ENCODE assay signal across 9 cellular contexts in the genomic region with DNA sequence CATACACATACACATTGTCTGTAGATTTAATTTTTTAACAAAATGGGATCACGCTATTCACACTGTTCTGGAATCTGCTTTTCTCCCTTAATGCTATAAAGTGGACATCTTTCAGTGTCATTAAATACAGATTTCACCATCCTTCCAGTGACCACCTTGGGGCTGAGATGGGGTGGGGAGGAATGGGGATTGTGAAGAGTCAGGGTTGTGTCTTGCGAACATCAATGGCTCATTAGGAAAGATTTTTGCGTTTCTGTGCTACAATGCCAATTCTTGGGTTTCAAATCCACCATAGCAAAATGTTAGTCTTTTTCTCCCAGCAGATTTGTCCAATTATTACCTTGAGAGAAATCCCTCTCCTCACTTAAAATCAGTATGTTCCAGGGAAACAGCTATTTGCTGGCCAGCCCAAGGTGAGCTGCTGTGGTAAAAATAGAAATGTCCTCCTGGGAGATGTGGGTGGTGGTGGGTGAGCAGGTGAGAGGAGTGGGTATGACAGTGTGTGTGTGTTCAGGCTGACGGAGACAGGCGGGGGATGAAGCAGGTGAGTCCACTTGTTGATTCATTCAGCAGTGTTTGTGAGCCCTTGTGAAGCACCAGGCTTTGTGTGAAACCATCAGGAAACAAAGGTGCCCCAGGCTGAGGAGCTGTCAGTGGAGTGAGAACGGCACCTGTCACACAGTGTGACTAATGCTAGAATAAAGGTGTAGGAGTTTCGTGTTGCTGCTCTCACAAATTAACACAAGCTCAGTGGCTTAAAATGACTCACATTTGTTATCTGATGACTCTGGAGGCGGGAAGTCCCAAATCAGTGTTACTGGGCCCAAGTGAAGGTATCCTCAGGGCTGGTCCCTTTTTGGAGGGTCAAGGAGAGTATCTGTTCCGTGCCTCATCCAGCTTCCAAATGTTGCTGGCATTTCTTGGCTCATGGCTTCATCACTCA.
DNase-seq lines count a peak whose midpoint lies in the region; ATAC-seq and TF ChIP-seq lines count a peak whose summit lies in the region.
"Had no signal": no experiment of that assay in that cellular context is flagged by ENCODE, and none has a peak within 500 bp of the region (broad histone marks: within the 10 kb centered on the region; RNA-seq: fewer than 3 reads in every experiment).

No MANE protein-coding gene starts in this region.

- peak; percentile 65 for DNase-seq in GM13976 (ENCODE audit: low spot score)
- peak; percentile 55 for DNase-seq in NCI-H748 treated with DMSO at 0.1 percent for 48 hours (lab: John Stamatoyannopoulos, UW)
- DNase-seq in activated T-helper 9 cell treated with anti-CD3 and anti-CD28 coated beads, Interleukin-2, amount 50 U/mL, for 16 hours (ENCODE audit: low read depth), result peak; percentile 68
- peak; percentile 35 to 59 (median 56) for DNase-seq in stimulated activated CD4-positive, alpha-beta T cell treated with anti-CD3 and anti-CD28 coated beads, TNF-alpha, amount 100 ng/mL, for 4 hours (ENCODE audit: low read depth in 3 of 3)

- no peak overlapping the region for H3K27ac ChIP-seq in iPS-20b (ENCODE audit: low read length)

- in situ Hi-C loops in GM13976 (cut with MboI; ENCODE audit: low sequenced_read_pairs, unreplicated experiment), result loop anchor here (10.0 kb wide), 2 partner anchors 121 to 251 kb away; no protein-coding TSS in a partner anchor

- H3K4me3 ChIP-seq in iPS-20b (ENCODE audit: low read length), result peak overlapping the region; percentile 88; the same call in 1 of the 2 replicates

- TF ChIP-seq CTCF in GM13976 (IDR thresholded peaks at IDR 0.05; ENCODE audit: borderline replicate concordance, control extremely low read depth, extremely low read depth, insufficient read depth, missing control alignments), result no peak

- H3K9ac ChIP-seq in iPS-20b (ENCODE audit: low read depth, low read length), result peak overlapping the region; percentile 89; the same call in 1 of the 2 replicates

- peaks cover 6% of the 10 kb centered on the region; the same call in 1 of the 2 replicates for H3K27me3 ChIP-seq in iPS-20b (ENCODE audit: insufficient read depth, low read length)

- peaks cover 16% of the 10 kb centered on the region; the same call in 1 of the 2 replicates for H3K4me1 ChIP-seq in iPS-20b (ENCODE audit: insufficient read depth, low read length)

- no peaks in the 10 kb centered on the region for H3K9me3 ChIP-seq in iPS-20b (ENCODE audit: insufficient read depth, low read depth, low read length)
- H3K9me3 ChIP-seq: neutrophil had no signal

- peaks cover 11% of the 10 kb centered on the region; the same call in 1 of the 2 replicates for H3K36me3 ChIP-seq in iPS-20b (ENCODE audit: insufficient read depth, low read depth, low read length)

- ATAC-seq in HG03442 (IDR thresholded peaks at IDR 0.05; ENCODE audit: unreplicated experiment), result no peak
- ATAC-seq in GM21526 (IDR thresholded peaks at IDR 0.05; ENCODE audit: low FRiP score, unreplicated experiment), result no peak
- ATAC-seq in HG02970 (IDR thresholded peaks at IDR 0.05; ENCODE audit: low FRiP score, unreplicated experiment), result no peak
